17 cellular contexts compared by ENCODE assay signal in the genomic region with DNA sequence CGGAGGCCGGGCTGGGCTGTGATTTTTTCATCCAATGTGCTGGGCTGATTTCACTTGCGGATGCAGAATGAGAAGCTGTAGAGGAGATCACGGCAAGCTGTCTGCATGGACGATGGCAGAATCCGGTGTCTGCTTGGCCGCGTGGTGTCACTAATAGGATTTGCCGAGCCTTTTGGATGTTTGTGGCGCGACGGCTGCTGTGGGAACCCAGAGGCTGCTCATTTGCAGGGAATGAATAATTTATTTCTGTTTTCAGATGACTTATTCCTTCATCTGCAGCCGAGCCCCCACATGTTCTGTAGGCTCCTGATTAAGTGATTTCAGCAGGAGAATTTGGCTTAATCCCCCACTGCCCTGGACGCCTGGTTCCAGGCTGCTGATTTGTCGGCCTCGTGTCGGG.
DNase-seq lines count a peak whose midpoint lies in the region; ATAC-seq and TF ChIP-seq lines count a peak whose summit lies in the region.
"Had no signal": no experiment of that assay in that cellular context is flagged by ENCODE, and none has a peak within 500 bp of the region (broad histone marks: within the 10 kb centered on the region; RNA-seq: fewer than 3 reads in every experiment).

No MANE protein-coding gene starts in this region.

- no peak for DNase-seq in CD4-positive, alpha-beta memory T cell
- DNase-seq in M059J (ENCODE audit: low read depth) (peak; percentile 74), cerebellum (ENCODE audit: low spot score) (peak; percentile 49), retina (peak; percentile 81), ascending aorta (ENCODE audit: low spot score in 2 of 2) (no peak)
- DNase-seq in stimulated activated CD4-positive, alpha-beta T cell treated with anti-CD3 and anti-CD28 coated beads, Interleukin-12 subunit alpha, Interleukin-12 subunit beta, amount 100 ng/mL, for 4 hours: no peak
- no peak for DNase-seq in activated CD8-positive, alpha-beta memory T cell treated with anti-CD3 and anti-CD28 coated beads, Interleukin-2, amount 50 U/mL, for 48 hours
- DNase-seq in activated CD4-positive, alpha-beta T cell treated with anti-CD3 and anti-CD28 coated beads for 36 hours: no peak
- DNase-seq: activated CD4-positive, alpha-beta memory T cell treated with anti-CD3 and anti-CD28 coated beads for 36 hours; activated T-cell treated with anti-CD3 and anti-CD28 coated beads, Interleukin-2, amount 50 U/mL, for 48 hours; left lung; NCI-H1930; tibial artery had no signal

- TF ChIP-seq CTCF in ascending aorta (IDR thresholded peaks at IDR 0.05): no peak

- H3K4me3 ChIP-seq in CD4-positive, alpha-beta memory T cell (ENCODE audit: low read length in 2 of 2): no peak overlapping the region
- no peak overlapping the region for H3K4me3 ChIP-seq in ascending aorta
- H3K4me3 ChIP-seq: BLaER1, dorsolateral prefrontal cortex, left lung, tibial artery had no signal

- no peak overlapping the region for H3K27ac ChIP-seq in CD4-positive, alpha-beta memory T cell (ENCODE audit: low read depth, low read length)
- no peak overlapping the region for H3K27ac ChIP-seq in ascending aorta
- H3K27ac ChIP-seq: BLaER1, parathyroid adenoma, tibial artery had no signal

- intact Hi-C loops in CD4-positive, alpha-beta memory T cell (cut with micrococcal nuclease): no loop called here
- intact Hi-C loops in ascending aorta (cut with DNase I): no loop called here
- intact Hi-C loops in activated CD4-positive, alpha-beta T cell treated with anti-CD3 and anti-CD28 coated beads for 36 hours (cut with DNase I, micrococcal nuclease): no loop called here

- H3K36me3 Mint-ChIP-seq in CD4-positive, alpha-beta memory T cell: peaks cover 0 to 4% of the 10 kb centered on the region in 2 donors
- H3K36me3 Mint-ChIP-seq in activated CD4-positive, alpha-beta T cell treated with anti-CD3 and anti-CD28 coated beads for 36 hours (ENCODE audit: low read depth): no peaks in the 10 kb centered on the region
- H3K36me3 Mint-ChIP-seq: activated CD4-positive, alpha-beta memory T cell treated with anti-CD3 and anti-CD28 coated beads for 36 hours had no signal

- H3K9me3 Mint-ChIP-seq in CD4-positive, alpha-beta memory T cell: no peaks in the 10 kb centered on the region
- H3K9me3 Mint-ChIP-seq in activated CD4-positive, alpha-beta T cell treated with anti-CD3 and anti-CD28 coated beads for 36 hours (ENCODE audit: low read depth): no peaks in the 10 kb centered on the region
- H3K9me3 Mint-ChIP-seq: activated CD4-positive, alpha-beta memory T cell treated with anti-CD3 and anti-CD28 coated beads for 36 hours; activated naive CD4-positive, alpha-beta T cell treated with anti-CD3 and anti-CD28 coated beads, Interleukin-2, amount 50 U/mL, for 24 hours had no signal

- ATAC-seq in activated CD4-positive, alpha-beta T cell treated with anti-CD3 and anti-CD28 coated beads for 36 hours: no peak

- H3K4me3 Mint-ChIP-seq in CD4-positive, alpha-beta memory T cell: peak overlapping the region in 1 of 8 donors; percentile 55
- no peak overlapping the region for H3K4me3 Mint-ChIP-seq in activated CD4-positive, alpha-beta T cell treated with anti-CD3 and anti-CD28 coated beads for 36 hours
- H3K4me3 Mint-ChIP-seq: activated CD4-positive, alpha-beta memory T cell treated with anti-CD3 and anti-CD28 coated beads for 36 hours had no signal

- no peaks in the 10 kb centered on the region for H3K27me3 Mint-ChIP-seq in CD4-positive, alpha-beta memory T cell
- no peaks in the 10 kb centered on the region for H3K27me3 Mint-ChIP-seq in activated CD4-positive, alpha-beta T cell treated with anti-CD3 and anti-CD28 coated beads for 36 hours
- H3K27me3 Mint-ChIP-seq: activated CD4-positive, alpha-beta memory T cell treated with anti-CD3 and anti-CD28 coated beads for 36 hours; activated naive CD4-positive, alpha-beta T cell treated with anti-CD3 and anti-CD28 coated beads, Interleukin-2, amount 50 U/mL, for 24 hours had no signal

- peaks cover 96% of the 10 kb centered on the region for H3K4me1 ChIP-seq in CD4-positive, alpha-beta memory T cell (ENCODE audit: insufficient read depth, low read length)
- peaks cover 0 to 3% of the 10 kb centered on the region in 2 donors for H3K4me1 ChIP-seq in ascending aorta
- H3K4me1 ChIP-seq: parathyroid adenoma had no signal

- H3K4me1 Mint-ChIP-seq in CD4-positive, alpha-beta memory T cell: peaks cover 50 to 95% (median 80%) of the 10 kb centered on the region in 4 donors
- H3K4me1 Mint-ChIP-seq in activated CD4-positive, alpha-beta T cell treated with anti-CD3 and anti-CD28 coated beads for 36 hours: peaks cover 83% of the 10 kb centered on the region

- no peaks in the 10 kb centered on the region for H3K9me3 ChIP-seq in CD4-positive, alpha-beta memory T cell (ENCODE audit: control insufficient read depth in 1 of 2, low read length in 2 of 2)
- H3K9me3 ChIP-seq in ascending aorta: no peaks in the 10 kb centered on the region
- H3K9me3 ChIP-seq: BLaER1, left lung, tibial artery had no signal

- peak overlapping the region in 5 of 7 donors; percentile 52 to 85 (median 70) for H3K27ac Mint-ChIP-seq in CD4-positive, alpha-beta memory T cell
- H3K27ac Mint-ChIP-seq in activated CD4-positive, alpha-beta T cell treated with anti-CD3 and anti-CD28 coated beads for 36 hours: no peak overlapping the region

- CTCF ChIA-PET in CD4-positive, alpha-beta memory T cell (lab: Charles Lee; ENCODE audit: partially characterized antibody): interaction anchor here (0.7 to 4.2 kb wide), 2 partner anchors 50 to 83 kb away, joined by 3 to 22 read pairs; a partner anchor contains a TSS
- CTCF ChIA-PET in activated CD4-positive, alpha-beta T cell treated with anti-CD3 and anti-CD28 coated beads for 36 hours (lab: Charles Lee): interaction anchor here (1.0 to 1.5 kb wide), 2 partner anchors 23 to 24 kb away, joined by 3 to 5 read pairs; no protein-coding TSS in a partner anchor

- no peaks in the 10 kb centered on the region for H3K27me3 ChIP-seq in CD4-positive, alpha-beta memory T cell (ENCODE audit: insufficient read depth, low read length)
- H3K27me3 ChIP-seq in ascending aorta: no peaks in the 10 kb centered on the region
- H3K27me3 ChIP-seq: BLaER1, dorsolateral prefrontal cortex, left lung, tibial artery had no signal

- no peaks in the 10 kb centered on the region for H3K36me3 ChIP-seq in CD4-positive, alpha-beta memory T cell (ENCODE audit: insufficient read depth, low read length)
- H3K36me3 ChIP-seq in ascending aorta: no peaks in the 10 kb centered on the region
- H3K36me3 ChIP-seq: left lung, tibial artery had no signal

- POLR2A ChIA-PET in CD4-positive, alpha-beta memory T cell (lab: Charles Lee; ENCODE audit: partially characterized antibody): no interaction called here
- POLR2A ChIA-PET in activated CD4-positive, alpha-beta T cell treated with anti-CD3 and anti-CD28 coated beads for 36 hours (lab: Charles Lee): no interaction called here

Comparison
In these comparisons a context has a peak if more than half of its experiments do, and no peak if none do; other contexts are left out.
1. DNase-seq: peak in M059J (single experiment), cerebellum (single experiment) and retina (single experiment); none in CD4-positive, alpha-beta memory T cell (0 of 5), stimulated activated CD4-positive, alpha-beta T cell treated with anti-CD3 and anti-CD28 coated beads, Interleukin-12 subunit alpha, Interleukin-12 subunit beta, amount 100 ng/mL, for 4 hours (single experiment), activated CD8-positive, alpha-beta memory T cell treated with anti-CD3 and anti-CD28 coated beads, Interleukin-2, amount 50 U/mL, for 48 hours (single experiment), ascending aorta (0 of 2) and activated CD4-positive, alpha-beta T cell treated with anti-CD3 and anti-CD28 coated beads for 36 hours (single experiment).